Comparison of ENCODE assay signal across 8 cellular contexts in the genomic region with DNA sequence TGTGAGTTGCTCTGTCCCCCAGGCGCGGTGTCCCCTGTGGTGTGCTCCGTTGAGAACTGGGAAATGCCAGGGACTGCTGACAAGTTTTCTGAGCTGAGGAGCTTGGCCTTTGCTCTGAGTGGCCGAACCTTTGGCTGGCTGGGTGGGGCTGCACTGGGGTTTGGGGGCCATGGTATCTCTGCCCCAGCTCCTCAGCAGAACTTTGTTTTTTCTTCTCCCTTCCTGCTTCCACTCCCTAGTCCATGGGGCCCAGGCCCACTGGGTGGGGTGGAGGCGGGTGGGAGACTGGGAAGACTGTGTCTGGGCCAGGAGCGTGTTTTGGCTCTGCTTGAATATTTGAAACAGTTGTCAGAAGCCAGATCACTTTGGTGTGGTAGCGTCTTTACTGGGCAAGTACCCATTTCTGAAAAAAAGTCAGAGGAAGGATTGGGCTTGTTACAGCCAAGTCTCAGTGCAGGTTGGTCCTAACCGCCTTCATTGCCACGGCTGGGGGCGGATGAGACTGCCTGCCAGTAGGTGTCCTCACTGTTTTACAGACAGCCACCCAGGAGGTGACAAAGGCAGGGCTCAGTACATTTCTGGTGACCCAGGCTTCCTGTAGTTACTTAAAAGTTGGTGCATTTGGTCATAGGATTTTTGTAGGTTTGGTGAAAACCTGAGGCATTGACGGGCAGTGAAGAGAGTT.
DNase-seq lines count a peak whose midpoint lies in the region; ATAC-seq and TF ChIP-seq lines count a peak whose summit lies in the region.

No MANE protein-coding gene starts in this region.

- peaks cover 21% of the 10 kb centered on the region for H3K27me3 Mint-ChIP-seq in endothelial cell (ENCODE audit: unreplicated experiment)

- H3K27ac Mint-ChIP-seq in endothelial cell (ENCODE audit: unreplicated experiment): no peak overlapping the region

- peak overlapping the region; percentile 21 for H3K4me2 ChIP-seq in parathyroid adenoma (ENCODE audit: low read length)

- H3K27ac ChIP-seq in parathyroid adenoma: peak overlapping the region; percentile 67

- H2AFZ ChIP-seq in parathyroid adenoma: peak overlapping the region; percentile 29

- no peak for ATAC-seq in HG03280 (IDR thresholded peaks at IDR 0.05; ENCODE audit: unreplicated experiment)

- peaks cover 44% of the 10 kb centered on the region for H3K4me1 Mint-ChIP-seq in endothelial cell (ENCODE audit: unreplicated experiment)

- H3K4me3 Mint-ChIP-seq in endothelial cell (ENCODE audit: unreplicated experiment): no peak overlapping the region

- H3K36me3 Mint-ChIP-seq in endothelial cell (ENCODE audit: low read depth, unreplicated experiment): peaks cover 3% of the 10 kb centered on the region

- no peak for TF ChIP-seq EP300 in Ishikawa (IDR thresholded peaks at IDR 0.05; ENCODE audit: borderline replicate concordance)

- H3K4me3 ChIP-seq in parathyroid adenoma (ENCODE audit: low read depth, low read length): no peak overlapping the region

- H3K9me3 Mint-ChIP-seq in endothelial cell (ENCODE audit: unreplicated experiment): no peaks in the 10 kb centered on the region

- H3K79me2 ChIP-seq in parathyroid adenoma: no peaks in the 10 kb centered on the region

- H3K9me3 ChIP-seq in parathyroid adenoma (ENCODE audit: control insufficient read depth, low read length): no peaks in the 10 kb centered on the region

- H3K27me3 ChIP-seq in parathyroid adenoma (ENCODE audit: control insufficient read depth, insufficient read depth, low read length): no peaks in the 10 kb centered on the region

- no peaks in the 10 kb centered on the region for H3K36me3 ChIP-seq in parathyroid adenoma (ENCODE audit: control insufficient read depth, insufficient read depth, low read length)

- no peak overlapping the region for H3K9ac ChIP-seq in parathyroid adenoma

- peaks cover 5% of the 10 kb centered on the region for H3K4me1 ChIP-seq in parathyroid adenoma

- peak; percentile 51 for TF ChIP-seq CTCF in parathyroid adenoma (IDR thresholded peaks at IDR 0.05)
- TF ChIP-seq CTCF in endothelial cell (IDR thresholded peaks at IDR 0.05; ENCODE audit: unreplicated experiment): no peak

- DNase-seq in NCI-H526 (lab: John Stamatoyannopoulos, UW) (peak; percentile 1 to 49), NCI-H526 treated with DMSO at 0.1 percent for 48 hours (lab: John Stamatoyannopoulos, UW) (no peak), activated T-cell treated with anti-CD3 and anti-CD28 coated beads for 48 hours (ENCODE audit: low read depth) (peak; percentile 18), glomerular visceral epithelial cell (ENCODE audit: extremely low spot score) (peak; percentile 45), endothelial cell (ENCODE audit: low spot score) (no peak)

- TF ChIP-seq RAD21 in Ishikawa (IDR thresholded peaks at IDR 0.05; ENCODE audit: low read depth): peak; percentile 73

TF ChIP-seq in Ishikawa, 13 proteins besides CTCF, POLR2A, EP300 and RAD21:
- TF ChIP-seq NFIC (IDR thresholded peaks at IDR 0.05) (no peak), FOXM1 (IDR thresholded peaks at IDR 0.05; ENCODE audit: borderline replicate concordance, low read depth) (no peak), TAF1 (IDR thresholded peaks at IDR 0.05; ENCODE audit: low read depth) (no peak), TEAD4 (IDR thresholded peaks at IDR 0.05) (no peak), CEBPB (IDR thresholded peaks at IDR 0.05) (no peak), YY1 (IDR thresholded peaks at IDR 0.05; ENCODE audit: low read depth) (no peak), EGR1 (IDR thresholded peaks at IDR 0.05) (no peak)
- TF ChIP-seq, protein P1, sequence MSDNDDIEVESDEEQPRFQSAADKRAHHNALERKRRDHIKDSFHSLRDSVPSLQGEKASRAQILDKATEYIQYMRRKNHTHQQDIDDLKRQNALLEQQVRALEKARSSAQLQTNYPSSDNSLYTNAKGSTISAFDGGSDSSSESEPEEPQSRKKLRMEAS (IDR thresholded peaks at IDR 0.05): no peak
TF ChIP-seq in Ishikawa: peak in this region for 0.

Comparison
In these comparisons a context has a peak if more than half of its experiments do, and no peak if none do; other contexts are left out.
1. DNase-seq: peak in NCI-H526 (2 of 2), activated T-cell treated with anti-CD3 and anti-CD28 coated beads for 48 hours (single experiment) and glomerular visceral epithelial cell (single experiment); none in NCI-H526 treated with DMSO at 0.1 percent for 48 hours (single experiment) and endothelial cell (single experiment).